In the genomic region with DNA sequence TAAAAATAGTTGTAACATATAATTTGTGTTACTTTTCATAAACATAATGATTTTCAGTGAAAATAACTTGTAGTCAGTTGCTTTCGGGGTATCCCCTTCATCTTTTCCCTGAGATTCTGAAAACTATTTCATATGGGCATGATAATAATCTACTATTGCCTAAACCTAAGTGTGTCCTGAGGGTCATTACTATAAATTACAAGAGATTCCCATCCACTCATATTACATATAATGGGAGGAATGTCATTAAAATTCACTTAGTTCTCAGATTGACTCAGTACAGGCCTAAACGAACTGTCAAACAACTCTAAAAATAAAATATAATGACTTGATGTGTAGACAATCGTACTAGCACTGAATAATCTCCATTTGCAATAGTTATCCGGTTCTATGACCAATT, we compare ENCODE assay signal across 19 cellular contexts.
DNase-seq lines count a peak whose midpoint lies in the region; ATAC-seq and TF ChIP-seq lines count a peak whose summit lies in the region.
"Had no signal": no experiment of that assay in that cellular context is flagged by ENCODE, and none has a peak within 500 bp of the region (broad histone marks: within the 10 kb centered on the region; RNA-seq: fewer than 3 reads in every experiment).

No MANE protein-coding gene starts in this region.

- DNase-seq in NCI-H748 (lab: John Stamatoyannopoulos, UW; ENCODE audit: unreplicated experiment) (peak; percentile 4), NCI-H748 treated with DMSO at 0.1 percent for 48 hours (lab: John Stamatoyannopoulos, UW) (no peak), NCI-H524 treated with DMSO at 0.1 percent for 48 hours (lab: John Stamatoyannopoulos, UW) (peak; percentile 38), EL (no peak)
- DNase-seq: 8988T; ACHN; AML-193; BE2C; CD4-positive, alpha-beta T cell; CD8-positive, alpha-beta memory T cell; DMS 273 treated with DMSO at 0.1 percent for 48 hours; DMS79; GF-D8; GM23248; H7; HCEC 1CT had no signal

- ATAC-seq in SK-N-SH treated with all-trans-retinoic acid at 6 μM for 48 hours (no peak), GM19452 (IDR thresholded peaks at IDR 0.05; ENCODE audit: unreplicated experiment) (no peak)
- ATAC-seq: A549 had no signal

TF ChIP-seq in SK-N-SH treated with all-trans-retinoic acid at 6 μM for 48 hours, 23 proteins besides CTCF, POLR2A, EP300 and RAD21:
- TF ChIP-seq TSHZ2 (CRISPR knock-in tag; IDR thresholded peaks at IDR 0.05) (no peak), PPARA (CRISPR knock-in tag; IDR thresholded peaks at IDR 0.05; ENCODE audit: borderline replicate concordance) (no peak), CSDC2 (CRISPR knock-in tag; IDR thresholded peaks at IDR 0.05) (no peak), ISL1 (CRISPR knock-in tag; IDR thresholded peaks at IDR 0.05) (peak; percentile 90)
TF ChIP-seq in SK-N-SH treated with all-trans-retinoic acid at 6 μM for 48 hours: peak in this region for 1.

Comparison
In these comparisons a context has a peak if more than half of its experiments do, and no peak if none do; other contexts are left out.
1. DNase-seq: peak in NCI-H748 (single experiment) and NCI-H524 treated with DMSO at 0.1 percent for 48 hours (single experiment); none in NCI-H748 treated with DMSO at 0.1 percent for 48 hours (single experiment) and EL (single experiment).